20 cellular contexts compared by ENCODE assay signal in the genomic region with DNA sequence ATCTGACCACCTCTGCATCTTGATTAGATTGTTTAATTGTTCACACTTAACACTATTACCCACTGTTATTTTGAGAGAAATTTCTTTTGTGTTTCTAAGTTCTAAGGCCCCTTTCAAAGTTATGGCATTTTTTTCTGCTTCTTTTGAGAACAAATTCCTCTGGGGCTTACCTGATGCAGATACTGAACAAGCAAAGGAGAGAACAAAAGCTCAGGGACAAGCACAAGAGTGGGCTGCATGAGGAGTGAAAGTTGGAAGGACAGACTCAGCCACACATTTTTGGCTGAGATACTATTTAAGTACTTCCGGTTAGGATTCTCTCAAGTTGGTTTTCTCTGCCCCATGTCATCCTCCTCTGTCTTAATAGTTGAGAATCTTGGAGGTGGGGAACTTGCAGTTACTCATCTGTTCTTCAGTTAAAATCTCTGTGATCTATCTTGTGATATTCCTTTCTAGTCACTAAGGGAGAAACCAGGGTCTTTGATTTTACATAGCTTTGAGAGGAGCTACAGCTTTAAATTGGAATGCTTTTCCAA. TPM values are rescaled to one million over a fixed set of nuclear protein-coding genes. Genes with fewer than 3 reads are reported as not detected.
DNase-seq lines count a peak whose midpoint lies in the region; ATAC-seq, FAIRE-seq and TF ChIP-seq lines count a peak whose summit lies in the region.
"Had no signal": no experiment of that assay in that cellular context is flagged by ENCODE, and none has a peak within 500 bp of the region (broad histone marks: within the 10 kb centered on the region; RNA-seq: fewer than 3 reads in every experiment).

No MANE protein-coding gene starts in this region.

- ATAC-seq in left ventricle myocardium superior (no peak), GM19351 (IDR thresholded peaks at IDR 0.05; ENCODE audit: unreplicated experiment) (no peak)
- ATAC-seq in central memory CD8-positive, alpha-beta T cell (replicated peaks; ENCODE audit: extremely low read depth, poor library complexity, severe bottlenecking) = no peak
- ATAC-seq: mucosa of descending colon had no signal

- FAIRE-seq in GM12892 (lab: Jason Lieb, UNC) = no peak

- H3K4me1 ChIP-seq in cardiac muscle cell (ENCODE audit: low read depth) = peaks cover 23% of the 10 kb centered on the region
- H3K4me1 ChIP-seq: adrenal gland had no signal

- H3K9me3 ChIP-seq in cardiac muscle cell (ENCODE audit: low read depth) = no peaks in the 10 kb centered on the region
- H3K9me3 ChIP-seq: adrenal gland, mucosa of descending colon, stomach, upper lobe of left lung had no signal

- H3K27me3 ChIP-seq in cardiac muscle cell = no peaks in the 10 kb centered on the region
- H3K27me3 ChIP-seq: adrenal gland, stomach, upper lobe of left lung had no signal

- intact Hi-C loops in left ventricle myocardium superior (cut with micrococcal nuclease) = no loop called here

- DNase-seq in cardiac muscle cell (ENCODE audit: low read depth in 1 of 2, low spot score in 1 of 2) = no peak
- DNase-seq in left ventricle myocardium superior = no peak
- no peak for DNase-seq in HFFc6
- no peak for DNase-seq in central memory CD8-positive, alpha-beta T cell (ENCODE audit: low spot score in 2 of 2)
- DNase-seq in GM12892 (ENCODE audit: insufficient read length) = no peak
- DNase-seq in NCI-H187 (lab: John Stamatoyannopoulos, UW) = no peak
- DNase-seq: activated CD4-positive, alpha-beta memory T cell treated with anti-CD3 and anti-CD28 coated beads for 36 hours; adrenal gland; AML-193; cortex of kidney; MM.1S; mucosa of descending colon; NCI-H146; NCI-H2171 treated with DMSO at 0.1 percent for 48 hours; NCI-H526 treated with DMSO at 0.1 percent for 48 hours; stimulated activated CD4-positive, alpha-beta T cell treated with anti-CD3 and anti-CD28 coated beads, Interleukin-4, amount 100 ng/mL, for 1 hour had no signal

- H3K9me3 Mint-ChIP-seq in HFFc6 = no peaks in the 10 kb centered on the region
- H3K9me3 Mint-ChIP-seq in central memory CD8-positive, alpha-beta T cell = no peaks in the 10 kb centered on the region
- H3K9me3 Mint-ChIP-seq: activated CD4-positive, alpha-beta memory T cell treated with anti-CD3 and anti-CD28 coated beads for 36 hours had no signal

- peak overlapping the region; percentile 24 for H3K27ac ChIP-seq in cardiac muscle cell
- H3K27ac ChIP-seq: adrenal gland, skin epidermis, stomach had no signal

- TF ChIP-seq CTCF in cardiac muscle cell (IDR thresholded peaks at IDR 0.05; ENCODE audit: low read depth, low read length) = no peak
- no peak for TF ChIP-seq CTCF in HFFc6 (IDR thresholded peaks at IDR 0.05)

- H3K4me3 ChIP-seq in cardiac muscle cell = no peak overlapping the region
- H3K4me3 ChIP-seq: adrenal gland, mucosa of descending colon, skin epidermis, stomach, upper lobe of left lung had no signal

- TF ChIP-seq POLR2A in GM12892 (IDR thresholded peaks at IDR 0.05; ENCODE audit: low read depth, low read length) = no peak

- no peaks in the 10 kb centered on the region for H3K36me3 ChIP-seq in cardiac muscle cell
- H3K36me3 ChIP-seq: adrenal gland had no signal

- H3K27me3 Mint-ChIP-seq in HFFc6 (ENCODE audit: insufficient read depth) = no peaks in the 10 kb centered on the region; the same call in 1 of the 2 replicates
- H3K27me3 Mint-ChIP-seq in central memory CD8-positive, alpha-beta T cell = no peaks in the 10 kb centered on the region
- H3K27me3 Mint-ChIP-seq: activated CD4-positive, alpha-beta memory T cell treated with anti-CD3 and anti-CD28 coated beads for 36 hours had no signal

- H3K36me3 Mint-ChIP-seq in HFFc6 (ENCODE audit: low read depth) = peaks cover 22% of the 10 kb centered on the region; the same call in 1 of the 2 replicates
- peaks cover 23% of the 10 kb centered on the region for H3K36me3 Mint-ChIP-seq in central memory CD8-positive, alpha-beta T cell (ENCODE audit: insufficient read depth)

- H3K27ac Mint-ChIP-seq in HFFc6 = peak overlapping the region; percentile 15; the same call in 1 of the 2 replicates
- peak overlapping the region; percentile 26 for H3K27ac Mint-ChIP-seq in central memory CD8-positive, alpha-beta T cell (ENCODE audit: low read depth)
- H3K27ac Mint-ChIP-seq: activated CD4-positive, alpha-beta memory T cell treated with anti-CD3 and anti-CD28 coated beads for 36 hours had no signal

- peaks cover 27% of the 10 kb centered on the region for H3K4me1 Mint-ChIP-seq in HFFc6 (ENCODE audit: low read depth)
- H3K4me1 Mint-ChIP-seq in central memory CD8-positive, alpha-beta T cell = peaks cover 56% of the 10 kb centered on the region

- no peak overlapping the region for H3K4me3 Mint-ChIP-seq in HFFc6
- no peak overlapping the region for H3K4me3 Mint-ChIP-seq in central memory CD8-positive, alpha-beta T cell
- H3K4me3 Mint-ChIP-seq: activated CD4-positive, alpha-beta memory T cell treated with anti-CD3 and anti-CD28 coated beads for 36 hours had no signal

RNA-seq across cellular contexts. Expression of gene CMTM6, which starts 54.7 kb away (rescaled TPM):
- total RNA-seq in cardiac muscle cell = 24.5 and 61.7 TPM in 2 replicates
- polyA plus RNA-seq in cardiac muscle cell = 39.5 and 39.9 TPM in 2 replicates
- total RNA-seq in left ventricle myocardium superior = 10.9 TPM
- total RNA-seq in HFFc6 (2021; fragmentation: NEBNext Ultra II Directional; extraction: Animal tissue kit (Norgen Biotek cat#: 25700)) = 10 to 100 TPM; 55.7 to 68.0 (median 62.7) TPM
- 39.9 TPM for polyA plus RNA-seq in GM12892 (2012; ENCODE audit: missing spikeins)

RNA-seq across cellular contexts. Expression of gene CMTM7, which starts 56.3 kb away (rescaled TPM):
- total RNA-seq in cardiac muscle cell (15.9 and 24.2 TPM in 2 replicates), left ventricle myocardium superior (4.4 TPM)
- polyA plus RNA-seq in cardiac muscle cell = 42.4 and 64.1 TPM in 2 replicates
- total RNA-seq in HFFc6 (2021; fragmentation: NEBNext Ultra II Directional; extraction: Animal tissue kit (Norgen Biotek cat#: 25700)) = 10 to 100 TPM; 10.1 to 17.7 (median 15.7) TPM
- 6.5 TPM for polyA plus RNA-seq in GM12892 (2012; ENCODE audit: missing spikeins)
